In genomic region chr1:20725189-20726106, GRCh38 we compare ENCODE assay signal across 11 cellular contexts. TPM values are rescaled to one million over a fixed set of nuclear protein-coding genes. Genes with fewer than 3 reads are reported as not detected.
DNase-seq lines count a peak whose midpoint lies in the region; ATAC-seq, FAIRE-seq and TF ChIP-seq lines count a peak whose summit lies in the region.
"Had no signal": no experiment of that assay in that cellular context is flagged by ENCODE, and none has a peak within 500 bp of the region (broad histone marks: within the 10 kb centered on the region; RNA-seq: fewer than 3 reads in every experiment).

No MANE protein-coding gene starts in this region.

- H2AFZ ChIP-seq in HepG2 (ENCODE audit: low read length), result no peak overlapping the region

- FAIRE-seq in HepG2 (lab: Jason Lieb, UNC) (no peak), small intestine (lab: Jason Lieb, UNC) (no peak)

- H3K4me2 ChIP-seq in HepG2 (ENCODE audit: low read depth, low read length), result no peak overlapping the region

- no TSS peak for BruUV-seq in HepG2 (replicated peaks; lab: Mats Ljungman, UMichigan)

- no peaks in the 10 kb centered on the region for H3K79me2 ChIP-seq in HepG2 (ENCODE audit: insufficient read depth, low read length)

- TF ChIP-seq CTCF in HepG2 (CRISPR knock-in tag; IDR thresholded peaks at IDR 0.05) (no peak), GM13977 (IDR thresholded peaks at IDR 0.05; ENCODE audit: extremely low read depth, insufficient read depth, missing control alignments) (no peak)

- 72% methylated on average over 17 of the region's 29 CpGs for WGBS in HepG2 (ENCODE audit: low lambda C conversion rate)
- 70 to 79% (median 71%) methylated on average over 23 to 29 of the region's 29 CpGs for WGBS in small intestine, 3 donors

- TF ChIP-seq RAD21 in HepG2 (CRISPR knock-in tag; IDR thresholded peaks at IDR 0.05), result no peak

- POLR2A ChIA-PET in HepG2 (lab: Yijun Ruan, JAX), result interaction anchor here (1.3 kb wide), 1 partner anchor 28 kb away, joined by 3 read pairs; no protein-coding TSS in a partner anchor

- H3K27me3 ChIP-seq in HepG2 (ENCODE audit: control insufficient read depth in 1 of 2, insufficient read depth in 2 of 2, low read length in 2 of 2), result peaks cover 3 to 7% of the 10 kb centered on the region in 2 experiments; a peak in 3 of 5 replicates
- peaks cover 0 to 14% of the 10 kb centered on the region in 2 donors for H3K27me3 ChIP-seq in small intestine (ENCODE audit: control insufficient read depth in 2 of 2, insufficient read depth in 2 of 2, low read length in 2 of 2)

- no peak for TF ChIP-seq EP300 in HepG2 (IDR thresholded peaks at IDR 0.05; ENCODE audit: low read depth in 2 of 2, low read length in 2 of 2)
- no peak for TF ChIP-seq EP300 in HepG2 (CRISPR knock-in tag; IDR thresholded peaks at IDR 0.05; ENCODE audit: borderline replicate concordance)

- H3K4me3 ChIP-seq in HepG2 (replicated peaks in 1 of 3; ENCODE audit: insufficient read depth in 1 of 3, low read depth in 2 of 3, low read length in 3 of 3) (no peak overlapping the region), small intestine (ENCODE audit: low read depth in 1 of 2, low read length in 2 of 2) (no peak overlapping the region)
- H3K4me3 ChIP-seq: upper lobe of left lung had no signal

- intact Hi-C loops in HepG2 (cut with micrococcal nuclease; ENCODE audit: unreplicated experiment) (no loop called here), cardiac septum (cut with DNase I) (no loop called here)

- H3K9ac ChIP-seq in HepG2 (ENCODE audit: insufficient read depth, low read depth, low read length), result no peak overlapping the region

- ATAC-seq in HepG2, result no peak

- H3K36me3 ChIP-seq in HepG2 (replicated peaks in 1 of 2; ENCODE audit: control insufficient read depth in 1 of 2, insufficient read depth in 2 of 2, low read length in 2 of 2) (no peaks in the 10 kb centered on the region), small intestine (ENCODE audit: control insufficient read depth in 2 of 2, insufficient read depth in 2 of 2, low read length in 2 of 2) (no peaks in the 10 kb centered on the region)
- H3K36me3 ChIP-seq: upper lobe of left lung had no signal

- CTCF ChIA-PET in HepG2 (lab: Yijun Ruan, JAX; ENCODE audit: low intra/inter-chr PET ratio, low total read pairs), result no interaction called here

- TF ChIP-seq POLR2A in HepG2 (IDR thresholded peaks at IDR 0.05; ENCODE audit: insufficient read depth in 1 of 2, low read depth in 2 of 2, low read length in 2 of 2), result no peak

- H3K9me3 ChIP-seq in HepG2 (ENCODE audit: low read length), result no peaks in the 10 kb centered on the region
- H3K9me3 ChIP-seq in small intestine (ENCODE audit: control insufficient read depth, low read depth), result no peaks in the 10 kb centered on the region
- H3K9me3 ChIP-seq: upper lobe of left lung had no signal

- peak; percentile 86 for DNase-seq in COR-L47 (lab: John Stamatoyannopoulos, UW)
- DNase-seq in M059J (ENCODE audit: low read depth), result peak; percentile 78
- peak; percentile 55 for DNase-seq in astrocyte of the hippocampus (ENCODE audit: low read depth, low spot score)
- DNase-seq in HepG2 (ENCODE audit: low spot score), result no peak
- DNase-seq in stimulated activated CD4-positive, alpha-beta T cell treated with anti-CD3 and anti-CD28 coated beads, Interleukin-4, amount 100 ng/mL, for 24 hours, result no peak
- no peak for DNase-seq in small intestine
- DNase-seq in cardiac septum (ENCODE audit: low spot score), result no peak
- DNase-seq in GM13977 (ENCODE audit: low spot score), result no peak
- DNase-seq: activated naive CD4-positive, alpha-beta T cell had no signal

- H3K27ac ChIP-seq in HepG2 (ENCODE audit: extremely low read length, insufficient read depth, low read length), result no peak overlapping the region
- H3K27ac ChIP-seq in small intestine (ENCODE audit: low read depth in 1 of 2, low read length in 1 of 2), result no peak overlapping the region
- H3K27ac ChIP-seq: upper lobe of left lung had no signal

- H3K4me1 ChIP-seq in HepG2 (ENCODE audit: insufficient read depth, low read length) (peaks cover 24% of the 10 kb centered on the region), small intestine (ENCODE audit: control insufficient read depth in 2 of 2, insufficient read depth in 1 of 2, low read depth in 1 of 2, low read length in 1 of 2) (no peaks in the 10 kb centered on the region)

- H4K20me1 ChIP-seq in HepG2 (ENCODE audit: insufficient read depth, low read length), result no peaks in the 10 kb centered on the region

- in situ Hi-C loops in HepG2 (cut with HindIII; ENCODE audit: extremely low pct_ligation_motif_present, low pct_unique_long_range_greater_than_20kb) (no loop called here), GM13977 (cut with MboI; ENCODE audit: low pct_unique_long_range_greater_than_20kb, low sequenced_read_pairs, unreplicated experiment) (no loop called here)

TF ChIP-seq in HepG2, 621 proteins besides CTCF, POLR2A, EP300 and RAD21 (continues in another document):
- TF ChIP-seq MXI1 (IDR thresholded peaks at IDR 0.05; ENCODE audit: borderline replicate concordance, low read depth, low read length), result 0 out of 3 replicates have a peak, but pooled peaks have one; percentile 24
- no peak for TF ChIP-seq ZBTB44 (CRISPR knock-in tag; IDR thresholded peaks at IDR 0.05)
- no peak for TF ChIP-seq RELA (CRISPR knock-in tag; IDR thresholded peaks at IDR 0.05)

RNA-seq across cellular contexts. Expression of gene SH2D5, which starts 7.1 kb away (rescaled TPM):
- 1.1 and 2.1 TPM in 2 replicates for total RNA-seq in M059J (2014; rRNA removed; shearing (Covaris generic))
- 1.7 and 3.4 TPM in 2 replicates for total RNA-seq in HepG2 (2016; rRNA removed; fragmentation: Illumina TruSeq; extraction: Trizol)
- total RNA-seq in HepG2 (2016; cell fraction: cytosol; rRNA removed; fragmentation: Illumina TruSeq; extraction: Trizol; ENCODE audit: low read depth), result 0.20 and 0.26 TPM in 2 replicates
- 1.6 and 2.0 TPM in 2 replicates for total RNA-seq in HepG2 (2016; cell fraction: insoluble cytoplasmic fraction; rRNA removed; fragmentation: Illumina TruSeq; extraction: Trizol)
- 1.4 and 1.8 TPM in 2 replicates for total RNA-seq in HepG2 (2016; cell fraction: membrane; rRNA removed; fragmentation: Illumina TruSeq; extraction: Trizol)
- 1.8 and 2.2 TPM in 2 replicates for total RNA-seq in HepG2 (2016; cell fraction: nucleus; rRNA removed; fragmentation: Illumina TruSeq; extraction: Trizol)
- polyA plus RNA-seq in HepG2 (2011; rRNA removed), result 1.2 and 1.4 TPM in 2 replicates
- 0.87 and 0.92 TPM in 2 replicates for polyA plus RNA-seq in HepG2 (2011; cell fraction: cytosol; rRNA removed)
- 7.0 and 10.0 TPM in 2 replicates for polyA plus RNA-seq in HepG2 (2011; cell fraction: nucleus; rRNA removed)
- polyA plus RNA-seq in HepG2 (2012), result 0.94 and 1.8 TPM in 2 replicates
- 0.29 and 0.55 TPM in 2 replicates for polyA plus RNA-seq in HepG2 (2016; cell fraction: cytosol; fragmentation: Illumina TruSeq; extraction: Trizol; ENCODE audit: low read depth)
- 0.69 and 1.5 TPM in 2 replicates for polyA plus RNA-seq in HepG2 (2016; cell fraction: insoluble cytoplasmic fraction; fragmentation: Illumina TruSeq; extraction: Trizol; ENCODE audit: low read depth)
- polyA plus RNA-seq in HepG2 (2016; cell fraction: membrane; fragmentation: Illumina TruSeq; extraction: Trizol; ENCODE audit: low read depth), result 0.64 and 0.86 TPM in 2 replicates
- 4.8 and 5.7 TPM in 2 replicates for polyA plus RNA-seq in HepG2 (2016; cell fraction: nucleus; fragmentation: Illumina TruSeq; extraction: Trizol; ENCODE audit: insufficient read depth, low read depth)
- polyA minus RNA-seq in HepG2 (2011; rRNA and poly(A)+ RNA removed; ENCODE audit: low replicate concordance), result 0.05 and 0.76 TPM in 2 replicates
- 0.40 and 1.4 TPM in 2 replicates for polyA minus RNA-seq in HepG2 (2011; cell fraction: cytosol; rRNA and poly(A)+ RNA removed)
- 0.77 and 0.87 TPM in 2 replicates for polyA minus RNA-seq in HepG2 (2011; cell fraction: nucleus; rRNA and poly(A)+ RNA removed)
- 1 to 10 TPM in 1 of 3 donors, under 1 TPM in 2; 0.07 to 1.1 (median 0.22) TPM for polyA plus RNA-seq in small intestine
- not detected for total RNA-seq in cardiac septum
- total RNA-seq: mononuclear cell had no signal

RNA-seq across cellular contexts. Expression of gene KIF17, which starts 7.6 kb away (rescaled TPM):
- total RNA-seq in M059J (2014; rRNA removed; shearing (Covaris generic)), result 0.59 and 0.86 TPM in 2 replicates
- total RNA-seq in HepG2 (2016; rRNA removed; fragmentation: Illumina TruSeq; extraction: Trizol), result 0.24 and 0.25 TPM in 2 replicates
- total RNA-seq in HepG2 (2016; cell fraction: cytosol; rRNA removed; fragmentation: Illumina TruSeq; extraction: Trizol; ENCODE audit: low read depth), result not detected in 2 replicates
- total RNA-seq in HepG2 (2016; cell fraction: insoluble cytoplasmic fraction; rRNA removed; fragmentation: Illumina TruSeq; extraction: Trizol), result 0.13 and 0.27 TPM in 2 replicates
- 0.34 TPM in 1 of 2 replicates, not detected in the other for total RNA-seq in HepG2 (2016; cell fraction: membrane; rRNA removed; fragmentation: Illumina TruSeq; extraction: Trizol)
- 0.16 TPM in 1 of 2 replicates, not detected in the other for total RNA-seq in HepG2 (2016; cell fraction: nucleus; rRNA removed; fragmentation: Illumina TruSeq; extraction: Trizol)
- polyA plus RNA-seq in HepG2 (2011; rRNA removed), result 0.44 and 0.52 TPM in 2 replicates
- 0.27 and 0.36 TPM in 2 replicates for polyA plus RNA-seq in HepG2 (2011; cell fraction: cytosol; rRNA removed)
- polyA plus RNA-seq in HepG2 (2011; cell fraction: nucleus; rRNA removed), result 0.63 and 0.69 TPM in 2 replicates
- 0.35 and 0.60 TPM in 2 replicates for polyA plus RNA-seq in HepG2 (2012)
- 0.11 and 0.24 TPM in 2 replicates for polyA plus RNA-seq in HepG2 (2016; cell fraction: cytosol; fragmentation: Illumina TruSeq; extraction: Trizol; ENCODE audit: low read depth)
- 0.21 TPM in 1 of 2 replicates, not detected in the other for polyA plus RNA-seq in HepG2 (2016; cell fraction: insoluble cytoplasmic fraction; fragmentation: Illumina TruSeq; extraction: Trizol; ENCODE audit: low read depth)
- polyA plus RNA-seq in HepG2 (2016; cell fraction: membrane; fragmentation: Illumina TruSeq; extraction: Trizol; ENCODE audit: low read depth), result 0.14 and 0.47 TPM in 2 replicates
- polyA plus RNA-seq in HepG2 (2016; cell fraction: nucleus; fragmentation: Illumina TruSeq; extraction: Trizol; ENCODE audit: insufficient read depth, low read depth), result 0.36 TPM in 1 of 2 replicates, not detected in the other
- polyA minus RNA-seq in HepG2 (2011; rRNA and poly(A)+ RNA removed; ENCODE audit: low replicate concordance), result 0.78 TPM in 1 of 2 replicates, not detected in the other
- not detected in 2 replicates for polyA minus RNA-seq in HepG2 (2011; cell fraction: cytosol; rRNA and poly(A)+ RNA removed)
- polyA minus RNA-seq in HepG2 (2011; cell fraction: nucleus; rRNA and poly(A)+ RNA removed), result 0.52 and 0.62 TPM in 2 replicates
- polyA plus RNA-seq in small intestine, result 1 to 10 TPM; 2.2 to 2.7 (median 2.7) TPM
- 1.5 TPM for total RNA-seq in cardiac septum

Comparison
In these comparisons a context has a peak if more than half of its experiments do, and no peak if none do; other contexts are left out.
1. DNase-seq: peak in COR-L47 (single experiment), M059J (single experiment) and astrocyte of the hippocampus (single experiment); none in HepG2 (single experiment), stimulated activated CD4-positive, alpha-beta T cell treated with anti-CD3 and anti-CD28 coated beads, Interleukin-4, amount 100 ng/mL, for 24 hours (single experiment), small intestine (single experiment), cardiac septum (single experiment) and GM13977 (single experiment).